Comparison of ENCODE assay signal across 11 cellular contexts in the genomic region with DNA sequence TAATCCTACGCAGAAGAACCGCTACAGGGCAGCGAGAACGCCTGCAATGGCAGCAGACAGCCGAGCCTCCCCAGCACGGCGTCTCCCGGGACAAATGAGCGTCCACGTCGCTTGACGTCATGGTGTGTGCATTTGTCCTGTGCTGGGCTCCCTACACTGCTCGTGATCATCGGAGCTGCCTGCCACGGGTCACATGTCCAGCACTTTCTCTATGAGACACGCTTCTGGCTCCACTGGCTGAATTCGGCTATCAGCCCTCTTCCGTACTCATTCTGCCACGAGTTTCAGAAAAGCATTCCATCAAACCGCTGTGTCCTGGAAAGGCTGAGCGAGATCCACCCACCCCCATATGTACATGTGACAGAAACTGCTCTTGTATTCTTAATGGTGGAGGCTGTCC. TPM values are rescaled to one million over a fixed set of nuclear protein-coding genes. Genes with fewer than 3 reads are reported as not detected.
DNase-seq lines count a peak whose midpoint lies in the region; ATAC-seq and TF ChIP-seq lines count a peak whose summit lies in the region.
"Had no signal": no experiment of that assay in that cellular context is flagged by ENCODE, and none has a peak within 500 bp of the region (broad histone marks: within the 10 kb centered on the region; RNA-seq: fewer than 3 reads in every experiment).

No MANE protein-coding gene starts in this region.

- ATAC-seq in right cardiac atrium, result peak; percentile 91 to 92
- no peak for ATAC-seq in HG03025 (IDR thresholded peaks at IDR 0.05; ENCODE audit: low FRiP score, unreplicated experiment)
- no peak for ATAC-seq in HG02623 (IDR thresholded peaks at IDR 0.05; ENCODE audit: unreplicated experiment)
- ATAC-seq: activated CD8-positive, alpha-beta T cell treated with anti-CD3 and anti-CD28 coated beads, Interleukin-2, amount 10 ng/mL, durations not matched to agents 7 days and 5 days had no signal

- H3K36me3 ChIP-seq in sigmoid colon, result no peaks in the 10 kb centered on the region
- H3K36me3 ChIP-seq: ascending aorta had no signal

- H3K4me3 Mint-ChIP-seq in MCF 10A (ENCODE audit: unreplicated experiment), result peak overlapping the region; percentile 76
- H3K4me3 Mint-ChIP-seq: activated CD8-positive, alpha-beta T cell treated with anti-CD3 and anti-CD28 coated beads, Interleukin-2, amount 10 ng/mL, durations not matched to agents 7 days and 5 days had no signal

- H3K4me1 ChIP-seq in right cardiac atrium (ENCODE audit: control insufficient read depth, insufficient read depth, low read length) (no peaks in the 10 kb centered on the region), sigmoid colon (no peaks in the 10 kb centered on the region)
- H3K4me1 ChIP-seq: ascending aorta had no signal

- POLR2A ChIA-PET in MCF 10A (lab: Yijun Ruan, JAX), result no interaction called here

- intact Hi-C loops in MCF 10A (cut with micrococcal nuclease) (no loop called here), right cardiac atrium (cut with DNase I) (no loop called here), sigmoid colon (cut with DNase I) (no loop called here)

- CTCF ChIA-PET in MCF 10A (lab: Yijun Ruan, JAX), result interaction anchor here (0.6 to 1.7 kb wide), 3 partner anchors 10 to 29 kb away, joined by 3 to 7 read pairs (median 6); no protein-coding TSS in a partner anchor

- no peak for TF ChIP-seq EP300 in sigmoid colon (IDR thresholded peaks at IDR 0.05)

- no peak overlapping the region for H3K27ac ChIP-seq in right cardiac atrium (ENCODE audit: low read length)
- H3K27ac ChIP-seq in sigmoid colon, result peak overlapping the region; percentile 62 to 73 (median 68)
- H3K27ac ChIP-seq: ascending aorta had no signal

- H3K36me3 Mint-ChIP-seq in MCF 10A (ENCODE audit: insufficient read depth, unreplicated experiment), result no peaks in the 10 kb centered on the region

- no TSS peak for BruUV-seq in MCF 10A (replicated peaks; lab: Mats Ljungman, UMichigan)

- H3K4me3 ChIP-seq in right cardiac atrium (ENCODE audit: low read length) (no peak overlapping the region), sigmoid colon (peak overlapping the region in 3 of 4 donors; percentile 14 to 28 (median 21))

- H3K9me3 Mint-ChIP-seq in MCF 10A (ENCODE audit: unreplicated experiment), result no peaks in the 10 kb centered on the region

- H3K27ac Mint-ChIP-seq in MCF 10A (ENCODE audit: low read depth, unreplicated experiment), result peak overlapping the region; percentile 81
- H3K27ac Mint-ChIP-seq: activated CD8-positive, alpha-beta T cell treated with anti-CD3 and anti-CD28 coated beads, Interleukin-2, amount 10 ng/mL, durations not matched to agents 7 days and 5 days had no signal

- H3K27me3 ChIP-seq in right cardiac atrium (ENCODE audit: control insufficient read depth, insufficient read depth) (no peaks in the 10 kb centered on the region), sigmoid colon (no peaks in the 10 kb centered on the region)
- H3K27me3 ChIP-seq: ascending aorta had no signal

- H3K4me1 Mint-ChIP-seq in MCF 10A (ENCODE audit: insufficient read depth, unreplicated experiment), result peaks cover 16% of the 10 kb centered on the region

- TF ChIP-seq POLR2A in sigmoid colon (IDR thresholded peaks at IDR 0.05), result no peak

- WGBS in right cardiac atrium, result 71% methylated on average over 21 of the region's 21 CpGs
- 88 to 90% methylated on average over 21 of the region's 21 CpGs for WGBS in sigmoid colon, 2 donors

- H3K9me3 ChIP-seq in right cardiac atrium (ENCODE audit: control insufficient read depth, low read length) (no peaks in the 10 kb centered on the region), sigmoid colon (peaks cover 0 to 4% (median 0%) of the 10 kb centered on the region in 4 donors)
- H3K9me3 ChIP-seq: ascending aorta had no signal

- no peak for TF ChIP-seq CTCF in MCF 10A (IDR thresholded peaks at IDR 0.05; ENCODE audit: unreplicated experiment)
- no peak for TF ChIP-seq CTCF in sigmoid colon (IDR thresholded peaks at IDR 0.05)

- DNase-seq in DMS114 treated with DMSO at 0.1 percent for 48 hours (lab: John Stamatoyannopoulos, UW; ENCODE audit: unreplicated experiment) (peak; percentile 27), MCF 10A (ENCODE audit: unreplicated experiment) (peak; percentile 35), right cardiac atrium (peak; percentile 74 to 84 (median 76)), sigmoid colon (peak; percentile 94), NCI-H2171 (lab: John Stamatoyannopoulos, UW) (no peak), DMS53 treated with DMSO at 0.1 percent for 48 hours (lab: John Stamatoyannopoulos, UW; ENCODE audit: unreplicated experiment) (no peak)
- DNase-seq: activated CD8-positive, alpha-beta T cell treated with anti-CD3 and anti-CD28 coated beads, Interleukin-2, amount 10 ng/mL, durations not matched to agents 7 days and 5 days; activated effector memory CD4-positive, alpha-beta T cell treated with Interleukin-2 at 50 U/mL for 16 hours had no signal

- no peaks in the 10 kb centered on the region for H3K27me3 Mint-ChIP-seq in MCF 10A (ENCODE audit: insufficient read depth, unreplicated experiment)

RNA-seq across cellular contexts. Expression of a gene that starts 28.4 kb away (rescaled TPM):
- total RNA-seq in MCF 10A (2022), result 17.2 and 21.4 TPM in 2 replicates
- 1 to 10 TPM in 3 of 4 donors, under 1 TPM in 1; 0.96 to 2.0 (median 1.2) TPM for total RNA-seq in right cardiac atrium
- 0.27 TPM for polyA plus RNA-seq in right cardiac atrium
- under 1 TPM; 0.36 to 0.83 (median 0.60) TPM for total RNA-seq in sigmoid colon
- 1 to 10 TPM in 2 of 3 donors, under 1 TPM in 1; 0.60 to 6.8 (median 1.8) TPM for polyA plus RNA-seq in sigmoid colon

RNA-seq across cellular contexts. Expression of a gene that starts 39.4 kb away (rescaled TPM):
- total RNA-seq in MCF 10A (2022) (68.7 and 72.3 TPM in 2 replicates), right cardiac atrium (10 to 100 TPM; 77.5 to 94.2 (median 84.9) TPM), sigmoid colon (10 to 100 TPM; 44.4 to 61.8 (median 59.2) TPM)
- polyA plus RNA-seq in right cardiac atrium (26.7 TPM), sigmoid colon (10 to 100 TPM; 28.7 to 43.7 (median 43.2) TPM)

RNA-seq across cellular contexts. Expression of a gene that starts 39.9 kb away (rescaled TPM):
- 17.0 and 23.2 TPM in 2 replicates for total RNA-seq in MCF 10A (2022)
- total RNA-seq in right cardiac atrium, result 1 to 10 TPM; 2.5 to 7.2 (median 4.6) TPM
- polyA plus RNA-seq in right cardiac atrium, result 3.1 TPM
- 1 to 10 TPM in 2 of 4 donors, under 1 TPM in 2; 0.33 to 2.5 (median 0.83) TPM for total RNA-seq in sigmoid colon
- 1 to 10 TPM; 2.4 to 9.2 (median 6.7) TPM for polyA plus RNA-seq in sigmoid colon
- total RNA-seq: ascending aorta had no signal

Comparison
In these comparisons a context has a peak if more than half of its experiments do, and no peak if none do; other contexts are left out.
1. DNase-seq: peak in DMS114 treated with DMSO at 0.1 percent for 48 hours (single experiment), MCF 10A (single experiment), right cardiac atrium (3 of 3) and sigmoid colon (single experiment); none in NCI-H2171 (single experiment) and DMS53 treated with DMSO at 0.1 percent for 48 hours (single experiment).
2. ATAC-seq: peak in right cardiac atrium (2 of 2); none in HG03025 (single experiment) and HG02623 (single experiment).